ENCODE assay signal across 17 cellular contexts in the genomic region with DNA sequence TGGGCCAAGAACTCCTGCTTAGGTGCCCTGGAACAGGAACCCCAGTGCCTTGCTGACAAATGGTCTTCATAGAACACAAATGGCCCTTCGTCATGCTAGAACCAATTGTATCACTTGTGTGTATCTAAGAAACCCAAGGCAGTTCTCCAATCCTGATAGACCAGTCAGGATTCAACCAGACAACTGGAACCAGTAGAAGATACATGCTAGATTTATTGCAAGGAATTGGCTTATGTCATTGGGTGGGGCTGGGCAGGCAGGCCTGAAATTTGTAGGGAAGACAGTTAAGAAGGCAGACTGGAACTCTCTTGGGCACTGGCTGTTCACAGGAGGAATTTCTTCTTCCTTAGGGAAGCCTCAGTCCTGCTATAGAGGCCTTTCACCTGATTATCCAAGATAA.
"Had no signal": no experiment of that assay in that cellular context is flagged by ENCODE, and none has a peak within 500 bp of the region (broad histone marks: within the 10 kb centered on the region; RNA-seq: fewer than 3 reads in every experiment).

No MANE protein-coding gene starts in this region.

- ATAC-seq: effector memory CD8-positive, alpha-beta T cell; heart left ventricle; left lobe of liver; natural killer cell; pancreas; right cardiac atrium had no signal

- H3K4me1 Mint-ChIP-seq: natural killer cell had no signal

- H3K4me3 Mint-ChIP-seq: dendritic cell treated with granulocyte-macrophage colony-stimulating factor and Interleukin-4, amounts not matched to agents 40 ng/mL and 50 ng/mL, for 4 days; effector memory CD8-positive, alpha-beta T cell; natural killer cell; type B pancreatic cell had no signal

- H3K27me3 Mint-ChIP-seq: effector memory CD8-positive, alpha-beta T cell; type B pancreatic cell had no signal

- H3K36me3 Mint-ChIP-seq: natural killer cell, type B pancreatic cell had no signal

- H3K27ac ChIP-seq: heart left ventricle, pancreas, suprapubic skin had no signal

- H3K9me3 ChIP-seq: heart left ventricle, pancreas, suprapubic skin, thyroid gland had no signal

- H3K4me1 ChIP-seq: heart left ventricle, pancreas, suprapubic skin, thyroid gland had no signal

- H3K27ac Mint-ChIP-seq: dendritic cell treated with granulocyte-macrophage colony-stimulating factor and Interleukin-4, amounts not matched to agents 40 ng/mL and 50 ng/mL, for 4 days; effector memory CD8-positive, alpha-beta T cell; natural killer cell; progenitor cell of endocrine pancreas; type B pancreatic cell had no signal

- H3K4me2 ChIP-seq: smooth muscle cell had no signal

- H3K27me3 ChIP-seq: suprapubic skin, thyroid gland had no signal

- H3K36me3 ChIP-seq: heart left ventricle, pancreas, suprapubic skin, thyroid gland had no signal

- H3K4me3 ChIP-seq: heart left ventricle, pancreas, smooth muscle cell, suprapubic skin, thyroid gland had no signal

- DNase-seq: effector memory CD8-positive, alpha-beta T cell; heart left ventricle; hippocampal formation; mammary epithelial cell; natural killer cell; occipital lobe; pancreas; right cardiac atrium; stimulated activated CD4-positive, alpha-beta T cell treated with anti-CD3 and anti-CD28 coated beads, Interleukin-2, amount 100 ng/mL, for 48 hours; stimulated activated naive CD4-positive, alpha-beta T cell treated with Interleukin-2 at 50 U/mL for 16 hours had no signal

- H3K9me3 Mint-ChIP-seq: dendritic cell treated with granulocyte-macrophage colony-stimulating factor and Interleukin-4, amounts not matched to agents 40 ng/mL and 50 ng/mL, for 4 days; effector memory CD8-positive, alpha-beta T cell; natural killer cell had no signal
